In the genomic region with DNA sequence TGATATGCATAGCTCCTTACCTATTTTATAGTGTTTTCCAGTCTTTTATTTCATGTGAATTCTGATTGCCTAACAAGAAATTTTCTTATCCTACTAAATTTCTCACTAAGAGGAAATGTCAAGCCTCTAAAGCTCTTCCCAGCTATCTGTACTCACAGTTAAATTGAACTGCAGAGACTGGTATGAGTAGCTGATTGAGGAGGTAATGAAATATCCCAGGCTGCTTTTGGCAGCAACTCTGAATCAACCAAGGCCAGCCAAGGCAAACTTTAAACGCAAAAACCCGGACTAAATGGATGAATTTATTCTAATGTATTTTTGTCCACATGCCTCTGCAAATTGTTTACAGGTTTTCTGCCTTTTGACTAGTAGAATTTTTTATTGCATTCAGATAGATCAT, we compare ENCODE assay signal across 31 cellular contexts.
DNase-seq lines count a peak whose midpoint lies in the region; ATAC-seq, FAIRE-seq and TF ChIP-seq lines count a peak whose summit lies in the region.
"Had no signal": no experiment of that assay in that cellular context is flagged by ENCODE, and none has a peak within 500 bp of the region (broad histone marks: within the 10 kb centered on the region; RNA-seq: fewer than 3 reads in every experiment).

No MANE protein-coding gene starts in this region.

- no peak overlapping the region for H2AFZ ChIP-seq in K562 (ENCODE audit: low read depth, low read length)

- H3K4me2 ChIP-seq in K562 (ENCODE audit: insufficient read depth, low read length), result no peak overlapping the region
- H3K4me2 ChIP-seq: A549; BLaER1; BLaER1 treated with 17β-estradiol and CSF1 and Interleukin-3, amounts not matched to agents 10 nM and 100 nM had no signal

- peak in 1 of 2 experiments; percentile 4; a peak in 1 of 4 replicates for TF ChIP-seq RAD21 in K562 (CRISPR knock-in tag; conservative IDR thresholded peaks at IDR 0.05 in 1 of 2, IDR thresholded peaks at IDR 0.05 in 1 of 2)

- WGBS in K562 (ENCODE audit: insufficient coverage, low coverage, missing lambda C conversion rate), result 11% methylated on average over 2 of the region's 2 CpGs

- TF ChIP-seq CTCF in K562 (IDR thresholded peaks at IDR 0.05 in 2 of 3, conservative IDR thresholded peaks at IDR 0.05 in 1 of 3; ENCODE audit: insufficient read depth in 2 of 3, low read depth in 1 of 3, low read length in 3 of 3), result no peak

- BruUV-seq in K562 (replicated peaks; lab: Mats Ljungman, UMichigan), result no TSS peak

- H3K4me1 ChIP-seq in K562 (replicated peaks in 1 of 2; ENCODE audit: control insufficient read depth in 2 of 2, insufficient read depth in 2 of 2, low read length in 2 of 2), result peaks cover 0 to 5% of the 10 kb centered on the region in 2 experiments; a peak in 3 of 5 replicates
- H3K4me1 ChIP-seq: A549; BE2C; BLaER1; BLaER1 treated with 17β-estradiol and CSF1 and Interleukin-3, amounts not matched to agents 10 nM and 100 nM; Caco-2 had no signal

- FAIRE-seq in K562 (lab: Jason Lieb, UNC), result no peak
- FAIRE-seq: A204.1, A549, D721Med had no signal

- POLR2A ChIA-PET in K562 (lab: Yijun Ruan, JAX), result interaction anchor here (1.2 kb wide), 1 partner anchor 11 kb away, joined by 3 read pairs; no protein-coding TSS in a partner anchor

- DNase-seq in OCI-M1 (lab: John Stamatoyannopoulos, UW), result peak; percentile 46
- DNase-seq in K562 (ENCODE audit: extremely low read depth in 1 of 4, low spot score in 3 of 4), result no peak
- no peak for DNase-seq in kidney glomerular epithelial cell (lab: John Stamatoyannopoulos, UW)
- DNase-seq: 8988T; ACHN; AML-193; BE2C; C1 segment of cervical spinal cord; Caco-2; Calu3; CD4-positive, alpha-beta memory T cell; CD4-positive, alpha-beta T cell; CD4-positive, CD25-positive, alpha-beta regulatory T cell; CD8-positive, alpha-beta memory T cell; CD8-positive, alpha-beta T cell; COR-L47; DMS 273 treated with DMSO at 0.1 percent for 48 hours; DMS153; DMS53; DMS79; DMS79 treated with DMSO at 0.1 percent for 48 hours; DND-41; EL had no signal

- no peak overlapping the region for H3K4me3 ChIP-seq in K562
- H3K4me3 ChIP-seq: A549; BLaER1; BLaER1 treated with 17β-estradiol and CSF1 and Interleukin-3, amounts not matched to agents 10 nM and 100 nM had no signal

- no peaks in the 10 kb centered on the region for H4K20me1 ChIP-seq in K562 (replicated peaks; ENCODE audit: control insufficient read depth, insufficient read depth, low read length)
- H4K20me1 ChIP-seq: BLaER1; BLaER1 treated with 17β-estradiol and CSF1 and Interleukin-3, amounts not matched to agents 10 nM and 100 nM had no signal

- H3K36me3 ChIP-seq in K562 (ENCODE audit: control insufficient read depth, insufficient read depth, low read length), result no peaks in the 10 kb centered on the region
- H3K36me3 ChIP-seq: BE2C; BLaER1; BLaER1 treated with 17β-estradiol and CSF1 and Interleukin-3, amounts not matched to agents 10 nM and 100 nM had no signal

- ATAC-seq in K562 (no peak), GM19351 (IDR thresholded peaks at IDR 0.05; ENCODE audit: unreplicated experiment) (no peak)
- ATAC-seq: A549; CD8-positive, alpha-beta T cell had no signal

- intact Hi-C loops in K562 (cut with micrococcal nuclease), result loop anchor here (5.0 kb wide), 1 partner anchor 111 kb away; no protein-coding TSS in a partner anchor

- no peak for TF ChIP-seq EP300 in K562 (IDR thresholded peaks at IDR 0.05; ENCODE audit: low read length)

- H3K9me1 ChIP-seq in K562 (ENCODE audit: control insufficient read depth, insufficient read depth, low read length), result no peaks in the 10 kb centered on the region

- H3K9ac ChIP-seq in K562 (ENCODE audit: insufficient read depth in 1 of 2, low read depth in 2 of 2, low read length in 2 of 2), result no peak overlapping the region
- H3K9ac ChIP-seq: BLaER1; BLaER1 treated with 17β-estradiol and CSF1 and Interleukin-3, amounts not matched to agents 10 nM and 100 nM had no signal

- 0 out of 3 replicates have a peak overlapping the region, but pooled peaks have one; percentile 2 for H3K27ac ChIP-seq in K562 (ENCODE audit: extremely low read depth, low read depth, low read length)
- H3K27ac ChIP-seq: 22Rv1; A549; BLaER1; BLaER1 treated with 17β-estradiol and CSF1 and Interleukin-3, amounts not matched to agents 10 nM and 100 nM; C4-2B had no signal

- in situ Hi-C loops in K562 (cut with MboI), result no loop called here

- CTCF ChIA-PET in K562 (lab: Yijun Ruan, JAX; ENCODE audit: low intra/inter-chr PET ratio), result no interaction called here

- H3K9me3 ChIP-seq in K562 (replicated peaks; ENCODE audit: control insufficient read depth, insufficient read depth, low read depth, low read length), result no peaks in the 10 kb centered on the region
- H3K9me3 ChIP-seq: A549; BE2C; BLaER1; BLaER1 treated with 17β-estradiol and CSF1 and Interleukin-3, amounts not matched to agents 10 nM and 100 nM; Caco-2 had no signal

- no peaks in the 10 kb centered on the region for H3K27me3 ChIP-seq in K562 (ENCODE audit: control insufficient read depth in 2 of 2, insufficient read depth in 2 of 2, low read length in 2 of 2)
- H3K27me3 ChIP-seq: BLaER1; BLaER1 treated with 17β-estradiol and CSF1 and Interleukin-3, amounts not matched to agents 10 nM and 100 nM had no signal

- TF ChIP-seq POLR2A in K562 (conservative IDR thresholded peaks at IDR 0.05), result no peak

- H3K79me2 ChIP-seq in K562 (ENCODE audit: control insufficient read depth, insufficient read depth, low read length), result peaks cover 3% of the 10 kb centered on the region; the same call in 2 of the 3 replicates

TF ChIP-seq in K562, 482 proteins besides CTCF, POLR2A, EP300 and RAD21:
- TF ChIP-seq HCFC1 (IDR thresholded peaks at IDR 0.05; ENCODE audit: low read depth, low read length) (no peak), GATAD2B (IDR thresholded peaks at IDR 0.05; ENCODE audit: borderline replicate concordance) (no peak), ERF (CRISPR knock-in tag; IDR thresholded peaks at IDR 0.05) (no peak), PRPF4 (IDR thresholded peaks at IDR 0.05; ENCODE audit: insufficient read depth, low read depth, low read length, poor library complexity, severe bottlenecking) (no peak), ESRRA (IDR thresholded peaks at IDR 0.05; ENCODE audit: borderline replicate concordance, low read depth) (no peak), SLC30A9 (CRISPR knock-in tag; IDR thresholded peaks at IDR 0.05) (no peak), E2F3 (CRISPR knock-in tag; IDR thresholded peaks at IDR 0.05) (no peak), MIER1 (IDR thresholded peaks at IDR 0.05; ENCODE audit: low read depth) (no peak), TAF1 (IDR thresholded peaks at IDR 0.05; ENCODE audit: control insufficient read depth, extremely low read depth, insufficient read depth, low read length, severe bottlenecking) (no peak), ZNF347 (CRISPR knock-in tag; IDR thresholded peaks at IDR 0.05; ENCODE audit: low read depth) (no peak)
- TF ChIP-seq, protein P1, sequence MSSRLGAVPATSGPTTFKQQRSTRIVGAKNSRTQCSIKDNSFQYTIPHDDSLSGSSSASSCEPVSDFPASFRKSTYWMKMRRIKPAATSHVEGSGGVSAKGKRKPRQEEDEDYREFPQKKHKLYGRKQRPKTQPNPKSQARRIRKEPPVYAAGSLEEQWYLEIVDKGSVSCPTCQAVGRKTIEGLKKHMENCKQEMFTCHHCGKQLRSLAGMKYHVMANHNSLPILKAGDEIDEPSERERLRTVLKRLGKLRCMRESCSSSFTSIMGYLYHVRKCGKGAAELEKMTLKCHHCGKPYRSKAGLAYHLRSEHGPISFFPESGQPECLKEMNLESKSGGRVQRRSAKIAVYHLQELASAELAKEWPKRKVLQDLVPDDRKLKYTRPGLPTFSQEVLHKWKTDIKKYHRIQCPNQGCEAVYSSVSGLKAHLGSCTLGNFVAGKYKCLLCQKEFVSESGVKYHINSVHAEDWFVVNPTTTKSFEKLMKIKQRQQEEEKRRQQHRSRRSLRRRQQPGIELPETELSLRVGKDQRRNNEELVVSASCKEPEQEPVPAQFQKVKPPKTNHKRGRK (tag; IDR thresholded peaks at IDR 0.05), result no peak
- TF ChIP-seq, protein P2, sequence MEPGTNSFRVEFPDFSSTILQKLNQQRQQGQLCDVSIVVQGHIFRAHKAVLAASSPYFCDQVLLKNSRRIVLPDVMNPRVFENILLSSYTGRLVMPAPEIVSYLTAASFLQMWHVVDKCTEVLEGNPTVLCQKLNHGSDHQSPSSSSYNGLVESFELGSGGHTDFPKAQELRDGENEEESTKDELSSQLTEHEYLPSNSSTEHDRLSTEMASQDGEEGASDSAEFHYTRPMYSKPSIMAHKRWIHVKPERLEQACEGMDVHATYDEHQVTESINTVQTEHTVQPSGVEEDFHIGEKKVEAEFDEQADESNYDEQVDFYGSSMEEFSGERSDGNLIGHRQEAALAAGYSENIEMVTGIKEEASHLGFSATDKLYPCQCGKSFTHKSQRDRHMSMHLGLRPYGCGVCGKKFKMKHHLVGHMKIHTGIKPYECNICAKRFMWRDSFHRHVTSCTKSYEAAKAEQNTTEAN (CRISPR knock-in tag; IDR thresholded peaks at IDR 0.05), result no peak
- TF ChIP-seq, protein P3, sequence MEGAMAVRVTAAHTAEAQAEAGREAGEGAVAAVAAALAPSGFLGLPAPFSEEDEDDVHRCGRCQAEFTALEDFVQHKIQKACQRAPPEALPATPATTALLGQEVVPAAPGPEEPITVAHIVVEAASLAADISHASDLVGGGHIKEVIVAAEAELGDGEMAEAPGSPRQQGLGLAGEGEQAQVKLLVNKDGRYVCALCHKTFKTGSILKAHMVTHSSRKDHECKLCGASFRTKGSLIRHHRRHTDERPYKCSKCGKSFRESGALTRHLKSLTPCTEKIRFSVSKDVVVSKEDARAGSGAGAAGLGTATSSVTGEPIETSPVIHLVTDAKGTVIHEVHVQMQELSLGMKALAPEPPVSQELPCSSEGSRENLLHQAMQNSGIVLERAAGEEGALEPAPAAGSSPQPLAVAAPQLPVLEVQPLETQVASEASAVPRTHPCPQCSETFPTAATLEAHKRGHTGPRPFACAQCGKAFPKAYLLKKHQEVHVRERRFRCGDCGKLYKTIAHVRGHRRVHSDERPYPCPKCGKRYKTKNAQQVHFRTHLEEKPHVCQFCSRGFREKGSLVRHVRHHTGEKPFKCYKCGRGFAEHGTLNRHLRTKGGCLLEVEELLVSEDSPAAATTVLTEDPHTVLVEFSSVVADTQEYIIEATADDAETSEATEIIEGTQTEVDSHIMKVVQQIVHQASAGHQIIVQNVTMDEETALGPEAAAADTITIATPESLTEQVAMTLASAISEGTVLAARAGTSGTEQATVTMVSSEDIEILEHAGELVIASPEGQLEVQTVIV (CRISPR knock-in tag; IDR thresholded peaks at IDR 0.05; ENCODE audit: borderline replicate concordance), result no peak
- TF ChIP-seq, protein P4, sequence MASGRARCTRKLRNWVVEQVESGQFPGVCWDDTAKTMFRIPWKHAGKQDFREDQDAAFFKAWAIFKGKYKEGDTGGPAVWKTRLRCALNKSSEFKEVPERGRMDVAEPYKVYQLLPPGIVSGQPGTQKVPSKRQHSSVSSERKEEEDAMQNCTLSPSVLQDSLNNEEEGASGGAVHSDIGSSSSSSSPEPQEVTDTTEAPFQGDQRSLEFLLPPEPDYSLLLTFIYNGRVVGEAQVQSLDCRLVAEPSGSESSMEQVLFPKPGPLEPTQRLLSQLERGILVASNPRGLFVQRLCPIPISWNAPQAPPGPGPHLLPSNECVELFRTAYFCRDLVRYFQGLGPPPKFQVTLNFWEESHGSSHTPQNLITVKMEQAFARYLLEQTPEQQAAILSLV (tag; IDR thresholded peaks at IDR 0.05), result no peak
